In genomic region chr3:129282727-129283327, GRCh38 we compare ENCODE assay signal across 8 cellular contexts. TPM values are rescaled to one million over a fixed set of nuclear protein-coding genes. Genes with fewer than 3 reads are reported as not detected.
DNase-seq lines count a peak whose midpoint lies in the region; ATAC-seq, FAIRE-seq and TF ChIP-seq lines count a peak whose summit lies in the region.

No MANE protein-coding gene starts in this region.

- no peaks in the 10 kb centered on the region for H3K9me3 ChIP-seq in small intestine (ENCODE audit: control insufficient read depth, low read depth)
- H3K9me3 ChIP-seq in right atrium auricular region = no peaks in the 10 kb centered on the region

- H3K4me3 ChIP-seq in small intestine (ENCODE audit: low read depth in 1 of 2, low read length in 2 of 2) = no peak overlapping the region
- H3K4me3 ChIP-seq in right atrium auricular region = no peak overlapping the region

- peaks cover 0 to 2% of the 10 kb centered on the region in 2 donors for H3K36me3 ChIP-seq in small intestine (ENCODE audit: control insufficient read depth in 2 of 2, insufficient read depth in 2 of 2, low read length in 2 of 2)
- H3K36me3 ChIP-seq in right atrium auricular region = peaks cover 8% of the 10 kb centered on the region

- FAIRE-seq in small intestine (lab: Jason Lieb, UNC) = no peak

- no peaks in the 10 kb centered on the region for H3K27me3 ChIP-seq in small intestine (ENCODE audit: control insufficient read depth in 2 of 2, insufficient read depth in 2 of 2, low read length in 2 of 2)
- no peaks in the 10 kb centered on the region for H3K27me3 ChIP-seq in right atrium auricular region

- H3K9me3 Mint-ChIP-seq in activated CD8-positive, alpha-beta T cell treated with anti-CD3 and anti-CD28 coated beads for 36 hours = no peaks in the 10 kb centered on the region

- H3K27ac ChIP-seq in small intestine (ENCODE audit: low read depth in 1 of 2, low read length in 1 of 2) = peak overlapping the region in 1 of 2 donors; percentile 37
- H3K27ac ChIP-seq in right atrium auricular region = peak overlapping the region in 1 of 2 donors; percentile 37

- peaks cover 5 to 7% of the 10 kb centered on the region in 2 donors for H3K4me1 ChIP-seq in small intestine (ENCODE audit: control insufficient read depth in 2 of 2, insufficient read depth in 1 of 2, low read depth in 1 of 2, low read length in 1 of 2)
- peaks cover 0 to 31% of the 10 kb centered on the region in 2 donors for H3K4me1 ChIP-seq in right atrium auricular region

- POLR2A ChIA-PET in activated CD8-positive, alpha-beta T cell treated with anti-CD3 and anti-CD28 coated beads for 36 hours (lab: Charles Lee) = interaction anchor here (0.6 to 7.8 kb wide), 6 partner anchors 10 to 163 kb away, joined by 3 to 108 read pairs (median 4); a partner anchor contains a TSS

- no peak for TF ChIP-seq CTCF in activated CD8-positive, alpha-beta T cell treated with anti-CD3 and anti-CD28 coated beads for 36 hours (IDR thresholded peaks at IDR 0.05)
- peak in 1 of 2 donors; percentile 17 for TF ChIP-seq CTCF in right atrium auricular region (IDR thresholded peaks at IDR 0.05)

- CTCF ChIA-PET in activated CD8-positive, alpha-beta T cell treated with anti-CD3 and anti-CD28 coated beads for 36 hours (lab: Charles Lee) = interaction anchor here (0.9 to 1.4 kb wide), 4 partner anchors 20 to 313 kb away, joined by 3 to 10 read pairs (median 4); a partner anchor contains a TSS

- peak overlapping the region; percentile 83 for H3K27ac Mint-ChIP-seq in activated CD8-positive, alpha-beta T cell treated with anti-CD3 and anti-CD28 coated beads for 36 hours

- H3K36me3 Mint-ChIP-seq in activated CD8-positive, alpha-beta T cell treated with anti-CD3 and anti-CD28 coated beads for 36 hours (ENCODE audit: low read depth) = peaks cover 39% of the 10 kb centered on the region

- WGBS in small intestine, 3 donors = 52 to 61% (median 54%) methylated on average over 6 of the region's 6 CpGs

- H3K4me1 Mint-ChIP-seq in activated CD8-positive, alpha-beta T cell treated with anti-CD3 and anti-CD28 coated beads for 36 hours (ENCODE audit: low read depth) = peaks cover 51% of the 10 kb centered on the region

- ATAC-seq in GM19324 (IDR thresholded peaks at IDR 0.05; ENCODE audit: low FRiP score, unreplicated experiment) (peak; percentile 55), HG03196 (IDR thresholded peaks at IDR 0.05; ENCODE audit: unreplicated experiment) (peak; percentile 69)
- peak; percentile 40 for ATAC-seq in activated CD8-positive, alpha-beta T cell treated with anti-CD3 and anti-CD28 coated beads for 36 hours

- DNase-seq in AG20443 (ENCODE audit: low spot score) = peak; percentile 51
- DNase-seq in activated CD8-positive, alpha-beta T cell treated with anti-CD3 and anti-CD28 coated beads for 36 hours = peak; percentile 56
- peak; percentile 70 for DNase-seq in small intestine
- DNase-seq in HT-29 (ENCODE audit: low spot score) = no peak
- no peak for DNase-seq in NCI-H2196 treated with DMSO at 0.1 percent for 48 hours (lab: John Stamatoyannopoulos, UW; ENCODE audit: unreplicated experiment)
- no peak for DNase-seq in right atrium auricular region (ENCODE audit: low spot score)

- H3K4me3 Mint-ChIP-seq in activated CD8-positive, alpha-beta T cell treated with anti-CD3 and anti-CD28 coated beads for 36 hours = peak overlapping the region; percentile 40

- intact Hi-C loops in activated CD8-positive, alpha-beta T cell treated with anti-CD3 and anti-CD28 coated beads for 36 hours (cut with micrococcal nuclease) = no loop called here

- no peaks in the 10 kb centered on the region for H3K27me3 Mint-ChIP-seq in activated CD8-positive, alpha-beta T cell treated with anti-CD3 and anti-CD28 coated beads for 36 hours

RNA-seq across cellular contexts. Expression of gene HMCES, which starts 4.2 kb away (rescaled TPM):
- total RNA-seq in activated CD8-positive, alpha-beta T cell treated with anti-CD3 and anti-CD28 coated beads for 36 hours = 10 to 100 TPM; 54.5 to 57.8 TPM
- polyA plus RNA-seq in small intestine = 10 to 100 TPM; 28.9 to 35.3 (median 34.9) TPM
- total RNA-seq in HT-29 (2014; rRNA removed; shearing (Covaris generic)) = 58.0 and 63.5 TPM in 2 replicates
- total RNA-seq in right atrium auricular region = 10 to 100 TPM; 32.7 to 38.9 TPM

RNA-seq across cellular contexts. Expression of gene COPG1, which starts 33.4 kb away (rescaled TPM):
- 100 to 1,000 TPM; 114 to 118 TPM for total RNA-seq in activated CD8-positive, alpha-beta T cell treated with anti-CD3 and anti-CD28 coated beads for 36 hours
- 100 to 1,000 TPM; 112 to 141 (median 130) TPM for polyA plus RNA-seq in small intestine
- 186 and 190 TPM in 2 replicates for total RNA-seq in HT-29 (2014; rRNA removed; shearing (Covaris generic))
- 10 to 100 TPM; 88.7 to 99.2 TPM for total RNA-seq in right atrium auricular region

Comparison
In these comparisons a context has a peak if more than half of its experiments do, and no peak if none do; other contexts are left out.
1. DNase-seq: peak in AG20443 (single experiment), activated CD8-positive, alpha-beta T cell treated with anti-CD3 and anti-CD28 coated beads for 36 hours (single experiment) and small intestine (single experiment); none in HT-29 (single experiment), NCI-H2196 treated with DMSO at 0.1 percent for 48 hours (single experiment) and right atrium auricular region (single experiment).
2. Peak in every context shown above with its lines, with median percentiles within 50 percentile points of each other: ATAC-seq.